8 cellular contexts compared by ENCODE assay signal in genomic region chr11:75339685-75340409, GRCh38. TPM values are rescaled to one million over a fixed set of nuclear protein-coding genes. Genes with fewer than 3 reads are reported as not detected.
DNase-seq lines count a peak whose midpoint lies in the region; ATAC-seq and TF ChIP-seq lines count a peak whose summit lies in the region.

No MANE protein-coding gene starts in this region.

- H3K9me3 Mint-ChIP-seq in nephron progenitor cell, result no peaks in the 10 kb centered on the region

- peak; percentile 8 for TF ChIP-seq CTCF in NB4 (IDR thresholded peaks at IDR 0.05; ENCODE audit: low read depth, low read length)
- TF ChIP-seq CTCF in colonic mucosa (IDR thresholded peaks at IDR 0.05), result no peak
- no peak for TF ChIP-seq CTCF in nephron progenitor cell (IDR thresholded peaks at IDR 0.05)

- DNase-seq in NB4 (ENCODE audit: low read depth) (peak; percentile 98), colonic mucosa (peak; percentile 49), nephron progenitor cell (no peak), KG1 (lab: John Stamatoyannopoulos, UW) (no peak), D341Med (ENCODE audit: low spot score) (no peak), NCI-H146 treated with DMSO at 0.1 percent for 48 hours (lab: John Stamatoyannopoulos, UW; ENCODE audit: unreplicated experiment) (no peak), GM19238 (ENCODE audit: insufficient read length, low spot score) (no peak)

- intact Hi-C loops in colonic mucosa (cut with DNase I), result no loop called here

- no peaks in the 10 kb centered on the region for H3K36me3 ChIP-seq in colonic mucosa

- H3K27me3 ChIP-seq in colonic mucosa, result no peaks in the 10 kb centered on the region

- H3K9ac ChIP-seq in colonic mucosa (ENCODE audit: low read depth in 2 of 2, low read length in 2 of 2), result peak overlapping the region; percentile 32 to 80

- H3K4me1 ChIP-seq in colonic mucosa, result peaks cover 68% of the 10 kb centered on the region

- H3K27ac ChIP-seq in colonic mucosa, result peak overlapping the region; percentile 79

- no peak for TF ChIP-seq POLR2A in NB4 (IDR thresholded peaks at IDR 0.05; ENCODE audit: extremely low read depth, insufficient read length)

- H3K9me3 ChIP-seq in colonic mucosa, result no peaks in the 10 kb centered on the region

- no peak overlapping the region for H3K4me3 Mint-ChIP-seq in nephron progenitor cell

- ATAC-seq in GM18498 (IDR thresholded peaks at IDR 0.05; ENCODE audit: unreplicated experiment), result peak; percentile 31

- H3K27me3 Mint-ChIP-seq in nephron progenitor cell (ENCODE audit: low read depth, poor library complexity), result peaks cover 14% of the 10 kb centered on the region

- H3K4me3 ChIP-seq in NB4 (ENCODE audit: low read depth, low read length), result peak overlapping the region; percentile 55
- no peak overlapping the region for H3K4me3 ChIP-seq in colonic mucosa

- H3K4me1 Mint-ChIP-seq in nephron progenitor cell, result peaks cover 68% of the 10 kb centered on the region

- H3K36me3 Mint-ChIP-seq in nephron progenitor cell (ENCODE audit: low read depth), result no peaks in the 10 kb centered on the region

- H3K27ac Mint-ChIP-seq in nephron progenitor cell, result peak overlapping the region; percentile 87

RNA-seq across cellular contexts. Expression of gene ARRB1, which starts 11.6 kb away (rescaled TPM):
- total RNA-seq in colonic mucosa, result 10 to 100 TPM; 70.3 to 73.4 TPM

RNA-seq across cellular contexts. Expression of gene RPS3, which starts 59.5 kb away (rescaled TPM):
- total RNA-seq in colonic mucosa, result 1,000 to 10,000 TPM; 2,133 to 2,596 TPM

Comparison
In these comparisons a context has a peak if more than half of its experiments do, and no peak if none do; other contexts are left out.
1. DNase-seq: peak in NB4 (single experiment) and colonic mucosa (single experiment); none in nephron progenitor cell (single experiment), KG1 (single experiment), D341Med (single experiment), NCI-H146 treated with DMSO at 0.1 percent for 48 hours (single experiment) and GM19238 (single experiment).